In genomic region chr11:120128392-120129172, GRCh38 we compare ENCODE assay signal across 10 cellular contexts. TPM values are rescaled to one million over a fixed set of nuclear protein-coding genes. Genes with fewer than 3 reads are reported as not detected.
DNase-seq lines count a peak whose midpoint lies in the region; ATAC-seq and TF ChIP-seq lines count a peak whose summit lies in the region.
"Had no signal": no experiment of that assay in that cellular context is flagged by ENCODE, and none has a peak within 500 bp of the region (broad histone marks: within the 10 kb centered on the region; RNA-seq: fewer than 3 reads in every experiment).

No MANE protein-coding gene starts in this region.

- intact Hi-C loops in colonic mucosa (cut with DNase I), result no loop called here

- H3K4me1 Mint-ChIP-seq in neural progenitor cell, result no peaks in the 10 kb centered on the region
- H3K4me1 Mint-ChIP-seq in effector memory CD8-positive, alpha-beta T cell (ENCODE audit: low read depth in 2 of 2), result no peaks in the 10 kb centered on the region

- TF ChIP-seq CTCF in AG10803 (conservative IDR thresholded peaks at IDR 0.05; ENCODE audit: low read length) (no peak), colonic mucosa (IDR thresholded peaks at IDR 0.05) (no peak), neural progenitor cell (IDR thresholded peaks at IDR 0.05) (no peak)

- H4K20me1 ChIP-seq in neural progenitor cell (ENCODE audit: low read depth), result no peaks in the 10 kb centered on the region

- H3K9me3 ChIP-seq in colonic mucosa (no peaks in the 10 kb centered on the region), neural progenitor cell (ENCODE audit: low read depth) (no peaks in the 10 kb centered on the region)

- H3K36me3 ChIP-seq in colonic mucosa (no peaks in the 10 kb centered on the region), neural progenitor cell (no peaks in the 10 kb centered on the region)

- H3K27me3 Mint-ChIP-seq in neural progenitor cell (ENCODE audit: insufficient read depth, low read depth), result peaks cover 8% of the 10 kb centered on the region
- peaks cover 6 to 26% of the 10 kb centered on the region in 2 donors for H3K27me3 Mint-ChIP-seq in effector memory CD8-positive, alpha-beta T cell

- H3K4me3 ChIP-seq in AG10803 (ENCODE audit: low read length) (no peak overlapping the region), colonic mucosa (no peak overlapping the region), neural progenitor cell (no peak overlapping the region)

- no peak overlapping the region for H2AFZ ChIP-seq in neural progenitor cell (replicated peaks)

- H3K9me3 Mint-ChIP-seq in neural progenitor cell, result no peaks in the 10 kb centered on the region
- H3K9me3 Mint-ChIP-seq in effector memory CD8-positive, alpha-beta T cell, result no peaks in the 10 kb centered on the region
- H3K9me3 Mint-ChIP-seq: dendritic cell treated with granulocyte-macrophage colony-stimulating factor and Interleukin-4, amounts not matched to agents 40 ng/mL and 50 ng/mL, for 4 days had no signal

- no peak overlapping the region for H3K27ac Mint-ChIP-seq in neural progenitor cell
- no peak overlapping the region for H3K27ac Mint-ChIP-seq in effector memory CD8-positive, alpha-beta T cell
- H3K27ac Mint-ChIP-seq: dendritic cell treated with granulocyte-macrophage colony-stimulating factor and Interleukin-4, amounts not matched to agents 40 ng/mL and 50 ng/mL, for 4 days had no signal

- peak overlapping the region; percentile 44 for H3K27ac ChIP-seq in colonic mucosa
- no peak overlapping the region for H3K27ac ChIP-seq in neural progenitor cell
- H3K27ac ChIP-seq: HL-60 had no signal

- H3K4me3 Mint-ChIP-seq in neural progenitor cell, result peak overlapping the region; percentile 31
- H3K4me3 Mint-ChIP-seq in effector memory CD8-positive, alpha-beta T cell, result no peak overlapping the region
- H3K4me3 Mint-ChIP-seq: dendritic cell treated with granulocyte-macrophage colony-stimulating factor and Interleukin-4, amounts not matched to agents 40 ng/mL and 50 ng/mL, for 4 days had no signal

- no peak for ATAC-seq in GM18909 (IDR thresholded peaks at IDR 0.05; ENCODE audit: poor library complexity, unreplicated experiment)
- ATAC-seq in effector memory CD8-positive, alpha-beta T cell (replicated peaks), result no peak

- H3K4me2 ChIP-seq in neural progenitor cell, result no peak overlapping the region

- H3K36me3 Mint-ChIP-seq in neural progenitor cell, result no peaks in the 10 kb centered on the region
- peaks cover 4% of the 10 kb centered on the region for H3K36me3 Mint-ChIP-seq in effector memory CD8-positive, alpha-beta T cell (ENCODE audit: insufficient read depth)

- H3K9ac ChIP-seq in colonic mucosa (ENCODE audit: low read depth in 2 of 2, low read length in 2 of 2), result peak overlapping the region in 1 of 2 donors; percentile 66
- H3K9ac ChIP-seq in neural progenitor cell, result no peak overlapping the region

- H3K4me1 ChIP-seq in colonic mucosa (no peaks in the 10 kb centered on the region), neural progenitor cell (peaks cover 3% of the 10 kb centered on the region)

- H3K27me3 ChIP-seq in colonic mucosa, result no peaks in the 10 kb centered on the region
- no peaks in the 10 kb centered on the region for H3K27me3 ChIP-seq in neural progenitor cell

- peak; percentile 76 for DNase-seq in AG10803 (ENCODE audit: low read depth)
- peak; percentile 83 for DNase-seq in LoVo (ENCODE audit: low spot score)
- peak; percentile 90 for DNase-seq in colonic mucosa
- no peak for DNase-seq in neural progenitor cell (ENCODE audit: low spot score)
- DNase-seq in effector memory CD8-positive, alpha-beta T cell, result no peak
- no peak for DNase-seq in GOT3 (lab: John Stamatoyannopoulos, UW)
- no peak for DNase-seq in OCI-M2 (lab: John Stamatoyannopoulos, UW; ENCODE audit: unreplicated experiment)

- no peaks in the 10 kb centered on the region for H3K79me2 ChIP-seq in neural progenitor cell (ENCODE audit: low read depth)

- H3F3A ChIP-seq in neural progenitor cell (ENCODE audit: low read depth), result no peaks in the 10 kb centered on the region

RNA-seq across cellular contexts. Expression of gene TRIM29, which starts 9.3 kb away (rescaled TPM):
- total RNA-seq in colonic mucosa (1 to 10 TPM; 3.4 to 4.0 TPM), neural progenitor cell (ENCODE audit: low replicate concordance) (0.11 TPM in 1 of 2 replicates, not detected in the other)

Comparison
In these comparisons a context has a peak if more than half of its experiments do, and no peak if none do; other contexts are left out.
1. DNase-seq: peak in AG10803 (single experiment), LoVo (single experiment) and colonic mucosa (single experiment); none in neural progenitor cell (single experiment), effector memory CD8-positive, alpha-beta T cell (0 of 3), GOT3 (single experiment) and OCI-M2 (single experiment).